10 cellular contexts compared by ENCODE assay signal in genomic region chr11:44600739-44601416, GRCh38. TPM values are rescaled to one million over a fixed set of nuclear protein-coding genes. Genes with fewer than 3 reads are reported as not detected.
DNase-seq lines count a peak whose midpoint lies in the region; ATAC-seq, FAIRE-seq and TF ChIP-seq lines count a peak whose summit lies in the region.
"Had no signal": no experiment of that assay in that cellular context is flagged by ENCODE, and none has a peak within 500 bp of the region (broad histone marks: within the 10 kb centered on the region; RNA-seq: fewer than 3 reads in every experiment).

No MANE protein-coding gene starts in this region.

- 0 out of 2 replicates have a peak, but pooled peaks have one; percentile 26 for TF ChIP-seq POLR2A in GM12891 (IDR thresholded peaks at IDR 0.05; ENCODE audit: low read depth, low read length)

- no peaks in the 10 kb centered on the region for H3K27me3 ChIP-seq in layer of hippocampus (ENCODE audit: control insufficient read depth, insufficient read depth, low read length)

- H3K27ac ChIP-seq in layer of hippocampus (ENCODE audit: low read depth, low read length): peak overlapping the region; percentile 31
- H3K27ac ChIP-seq: thoracic aorta had no signal

- ATAC-seq in GM21737 (IDR thresholded peaks at IDR 0.05; ENCODE audit: unreplicated experiment): peak; percentile 36

- DNase-seq in GM12891 (ENCODE audit: insufficient read length, low spot score): no peak
- DNase-seq in NCI-H446 (lab: John Stamatoyannopoulos, UW): peak; percentile 38 to 85
- no peak for DNase-seq in NCI-H2081 treated with DMSO at 0.1 percent for 48 hours (lab: John Stamatoyannopoulos, UW)
- DNase-seq in HuH-7.5 (ENCODE audit: low spot score): no peak
- DNase-seq in activated CD4-positive, CD25-positive, alpha-beta regulatory T cell treated with anti-CD3 and anti-CD28 coated beads, Interleukin-2, amount 50 U/mL, for 72 hours: no peak
- DNase-seq in OCI-M1 (lab: John Stamatoyannopoulos, UW): no peak
- DNase-seq: left cardiac atrium had no signal

- FAIRE-seq in GM12891 (lab: Jason Lieb, UNC): peak; percentile 76

TF ChIP-seq in GM12891, 5 proteins besides CTCF, POLR2A, EP300 and RAD21:
- TF ChIP-seq TAF1 (IDR thresholded peaks at IDR 0.05; ENCODE audit: low read depth, low read length) (no peak), POU2F2 (IDR thresholded peaks at IDR 0.05; ENCODE audit: low read depth, low read length) (peak; percentile 25; the same call in 1 of the 2 replicates)

RNA-seq across cellular contexts. Expression of gene CD82, which starts 35.4 kb away (rescaled TPM):
- polyA plus RNA-seq in GM12891 (2012; ENCODE audit: low read depth, missing spikeins): 127 TPM

Comparison
In these comparisons a context has a peak if more than half of its experiments do, and no peak if none do; other contexts are left out.
1. DNase-seq: peak in NCI-H446 (2 of 2); none in GM12891 (single experiment), NCI-H2081 treated with DMSO at 0.1 percent for 48 hours (single experiment), HuH-7.5 (single experiment), activated CD4-positive, CD25-positive, alpha-beta regulatory T cell treated with anti-CD3 and anti-CD28 coated beads, Interleukin-2, amount 50 U/mL, for 72 hours (single experiment) and OCI-M1 (single experiment).